In the genomic region with DNA sequence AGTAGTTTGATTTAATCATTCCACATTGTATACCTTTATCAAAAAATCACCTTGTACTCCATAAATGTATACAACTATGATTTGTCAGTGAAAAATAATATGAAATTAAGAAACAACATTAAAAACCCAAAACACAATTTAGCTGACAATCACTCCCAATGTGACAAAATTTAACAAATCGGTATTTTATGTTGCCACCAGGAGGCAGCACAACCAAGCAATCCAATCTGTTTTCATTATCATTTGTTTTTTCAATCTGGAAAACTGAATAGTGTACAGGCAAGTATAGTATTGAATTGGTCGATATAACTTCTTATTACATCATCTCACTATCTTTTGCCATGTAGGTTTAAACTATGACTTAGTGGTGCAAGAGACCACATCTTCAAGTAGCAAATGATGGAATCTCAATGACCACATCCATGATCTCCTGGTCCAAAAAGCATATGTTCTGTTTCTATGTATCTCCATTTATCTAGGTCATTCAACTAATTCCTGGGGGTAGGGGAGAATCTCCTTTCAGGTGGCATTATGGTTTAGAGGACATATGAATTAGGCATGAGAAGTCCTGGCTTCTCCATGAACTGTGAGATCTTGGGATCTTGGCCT, we compare ENCODE assay signal across 8 cellular contexts.
A peak's percentile ranks its signal among the peaks of the same experiment; 100 is the strongest.
DNase-seq lines count a peak whose midpoint lies in the region; ATAC-seq, FAIRE-seq and TF ChIP-seq lines count a peak whose summit lies in the region.

No MANE protein-coding gene starts in this region.

- no peak overlapping the region for H3K4me3 ChIP-seq in fibroblast of the aortic adventitia (ENCODE audit: low read depth, low read length)

- peak; percentile 66 for TF ChIP-seq CTCF in fibroblast of the aortic adventitia (IDR thresholded peaks at IDR 0.05; ENCODE audit: insufficient read depth, low read length)

- FAIRE-seq in H54 (lab: Jason Lieb, UNC) = no peak

- no peak for ATAC-seq in GM18498 (IDR thresholded peaks at IDR 0.05; ENCODE audit: unreplicated experiment)

- peak; percentile 0 for DNase-seq in NCI-H1436 (lab: John Stamatoyannopoulos, UW)
- DNase-seq in NCI-H1436 treated with DMSO at 0.1 percent for 48 hours (lab: John Stamatoyannopoulos, UW) = no peak
- DNase-seq in H54 (ENCODE audit: insufficient read length, low spot score) = peak; percentile 3
- DNase-seq in RPMI7951 (ENCODE audit: low read depth) = peak; percentile 20
- DNase-seq in fibroblast of the aortic adventitia (ENCODE audit: low read depth) = peak; percentile 52
- peak; percentile 21 for DNase-seq in stromal cell of bone marrow (ENCODE audit: low read depth)
- no peak for DNase-seq in NK-92 treated with Interleukin-12 subunit alpha and Interleukin-12 subunit beta, amount 100 ng/mL, for 24 hours (lab: John Stamatoyannopoulos, UW)

- TF ChIP-seq POLR2A in H54 (IDR thresholded peaks at IDR 0.05; ENCODE audit: low read depth, low read length) = no peak

Comparison
In these comparisons a context has a peak if more than half of its experiments do, and no peak if none do; other contexts are left out.
1. DNase-seq: peak in NCI-H1436 (single experiment), H54 (single experiment), RPMI7951 (single experiment), fibroblast of the aortic adventitia (single experiment) and stromal cell of bone marrow (single experiment); none in NCI-H1436 treated with DMSO at 0.1 percent for 48 hours (single experiment) and NK-92 treated with Interleukin-12 subunit alpha and Interleukin-12 subunit beta, amount 100 ng/mL, for 24 hours (single experiment).